Comparison of ENCODE assay signal across 10 cellular contexts in the genomic region with DNA sequence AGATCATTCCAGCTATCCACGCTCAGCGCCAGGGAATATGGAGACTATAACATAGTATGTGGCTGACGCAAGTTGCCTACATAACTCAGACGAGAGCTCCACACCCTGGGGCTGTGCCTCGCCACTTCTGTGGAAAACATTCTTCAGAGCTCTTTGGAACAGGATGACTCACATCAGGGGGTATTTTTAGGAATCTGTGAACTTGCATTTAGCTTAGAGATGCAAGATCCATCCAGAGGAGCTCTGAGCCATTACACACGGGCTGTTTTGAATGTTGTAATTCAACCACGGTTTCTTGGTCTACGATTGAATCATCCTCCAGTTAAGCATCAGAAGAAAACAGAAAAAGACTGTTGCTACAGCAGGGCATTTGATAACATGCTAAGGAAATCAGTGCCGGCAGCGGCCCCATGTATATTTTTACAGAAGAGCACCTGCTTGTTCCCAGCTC.
DNase-seq lines count a peak whose midpoint lies in the region; ATAC-seq lines count a peak whose summit lies in the region.
"Had no signal": no experiment of that assay in that cellular context is flagged by ENCODE, and none has a peak within 500 bp of the region (broad histone marks: within the 10 kb centered on the region; RNA-seq: fewer than 3 reads in every experiment).

No MANE protein-coding gene starts in this region.

- H3K4me3 ChIP-seq in right cardiac atrium (ENCODE audit: low read length): no peak overlapping the region
- H3K4me3 ChIP-seq: BLaER1 had no signal

- H3K4me1 Mint-ChIP-seq in activated naive CD4-positive, alpha-beta T cell treated with anti-CD3 and anti-CD28 coated beads, Interleukin-2, amount 50 U/mL, for 24 hours: peaks cover 4% of the 10 kb centered on the region

- ATAC-seq in right cardiac atrium (peak; percentile 92 to 96), HG03039 (IDR thresholded peaks at IDR 0.05; ENCODE audit: unreplicated experiment) (no peak), GM18520 (IDR thresholded peaks at IDR 0.05; ENCODE audit: unreplicated experiment) (no peak)

- no peaks in the 10 kb centered on the region for H3K27me3 ChIP-seq in right cardiac atrium (ENCODE audit: control insufficient read depth, insufficient read depth)
- H3K27me3 ChIP-seq: BLaER1 had no signal

- H3K9me3 ChIP-seq in right cardiac atrium (ENCODE audit: control insufficient read depth, low read length): no peaks in the 10 kb centered on the region
- H3K9me3 ChIP-seq: BLaER1 had no signal

- peak; percentile 11 for DNase-seq in SIG-M5 treated with dmso at 0.1 percent for 504 hours (lab: John Stamatoyannopoulos, UW; ENCODE audit: unreplicated experiment)
- no peak for DNase-seq in SIG-M5 (lab: John Stamatoyannopoulos, UW)
- peak; percentile 54 to 71 (median 63) for DNase-seq in right cardiac atrium
- peak; percentile 9 to 32 for DNase-seq in stimulated activated CD4-positive, alpha-beta T cell treated with anti-CD3 and anti-CD28 coated beads, Interleukin-2, amount 100 ng/mL, for 48 hours
- no peak for DNase-seq in NCI-H2029 (lab: John Stamatoyannopoulos, UW)

- H3K4me3 Mint-ChIP-seq in activated naive CD4-positive, alpha-beta T cell treated with anti-CD3 and anti-CD28 coated beads, Interleukin-2, amount 50 U/mL, for 24 hours: no peak overlapping the region
- H3K4me3 Mint-ChIP-seq: T-helper 1 cell treated with Interleukin-12 subunit alpha and Interleukin-12 subunit beta and Interleukin-4 antibody, amounts not matched to agents 30 μg/mL and 1 μg/mL, for 36 hours had no signal

- H3K27ac ChIP-seq in right cardiac atrium (ENCODE audit: low read length): peak overlapping the region; percentile 89
- H3K27ac ChIP-seq: BLaER1 had no signal

- H3K9me3 Mint-ChIP-seq in activated naive CD4-positive, alpha-beta T cell treated with anti-CD3 and anti-CD28 coated beads, Interleukin-2, amount 50 U/mL, for 24 hours: no peaks in the 10 kb centered on the region
- H3K9me3 Mint-ChIP-seq: T-helper 1 cell treated with Interleukin-12 subunit alpha and Interleukin-12 subunit beta and Interleukin-4 antibody, amounts not matched to agents 30 μg/mL and 1 μg/mL, for 36 hours had no signal

- intact Hi-C loops in right cardiac atrium (cut with DNase I): no loop called here

- H3K36me3 Mint-ChIP-seq in activated naive CD4-positive, alpha-beta T cell treated with anti-CD3 and anti-CD28 coated beads, Interleukin-2, amount 50 U/mL, for 24 hours: no peaks in the 10 kb centered on the region

- WGBS in right cardiac atrium: 44% methylated on average over 10 of the region's 10 CpGs

- H3K4me1 ChIP-seq in right cardiac atrium (ENCODE audit: control insufficient read depth, insufficient read depth, low read length): peaks cover 2% of the 10 kb centered on the region
- H3K4me1 ChIP-seq: BLaER1 had no signal

- H3K27ac Mint-ChIP-seq in activated naive CD4-positive, alpha-beta T cell treated with anti-CD3 and anti-CD28 coated beads, Interleukin-2, amount 50 U/mL, for 24 hours: peak overlapping the region; percentile 25
- H3K27ac Mint-ChIP-seq: T-helper 1 cell treated with Interleukin-12 subunit alpha and Interleukin-12 subunit beta and Interleukin-4 antibody, amounts not matched to agents 30 μg/mL and 1 μg/mL, for 36 hours had no signal

- H3K27me3 Mint-ChIP-seq in activated naive CD4-positive, alpha-beta T cell treated with anti-CD3 and anti-CD28 coated beads, Interleukin-2, amount 50 U/mL, for 24 hours: no peaks in the 10 kb centered on the region

Comparison
In these comparisons a context has a peak if more than half of its experiments do, and no peak if none do; other contexts are left out.
1. DNase-seq: peak in SIG-M5 treated with dmso at 0.1 percent for 504 hours (single experiment), right cardiac atrium (3 of 3) and stimulated activated CD4-positive, alpha-beta T cell treated with anti-CD3 and anti-CD28 coated beads, Interleukin-2, amount 100 ng/mL, for 48 hours (2 of 2); none in SIG-M5 (single experiment) and NCI-H2029 (single experiment).
2. ATAC-seq: peak in right cardiac atrium (2 of 2); none in HG03039 (single experiment) and GM18520 (single experiment).